In the genomic region with DNA sequence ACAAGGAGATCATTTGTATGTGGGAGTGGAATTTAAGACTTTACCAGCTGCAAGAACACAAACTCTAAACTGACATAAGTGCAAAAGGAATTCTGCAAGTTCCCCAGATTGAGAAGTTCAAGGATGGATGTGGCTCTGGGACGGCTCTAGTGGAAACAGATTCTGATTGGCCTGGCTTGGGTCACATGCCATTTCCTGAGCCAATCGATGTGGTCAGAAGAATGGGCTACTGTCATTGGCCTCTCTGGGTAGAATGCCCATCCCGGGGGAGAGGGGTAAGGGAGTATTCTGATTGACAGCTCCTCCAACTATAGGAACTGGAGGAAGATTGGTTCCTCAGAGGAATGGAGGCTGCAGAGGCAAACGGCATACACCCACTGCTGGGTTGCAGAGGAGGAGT, we compare ENCODE assay signal across 1 cellular context.
TF ChIP-seq lines count a peak whose summit lies in the region.

No MANE protein-coding gene starts in this region.

TF ChIP-seq in H1, 55 proteins besides CTCF, POLR2A, EP300 and RAD21:
- TF ChIP-seq, protein P1, sequence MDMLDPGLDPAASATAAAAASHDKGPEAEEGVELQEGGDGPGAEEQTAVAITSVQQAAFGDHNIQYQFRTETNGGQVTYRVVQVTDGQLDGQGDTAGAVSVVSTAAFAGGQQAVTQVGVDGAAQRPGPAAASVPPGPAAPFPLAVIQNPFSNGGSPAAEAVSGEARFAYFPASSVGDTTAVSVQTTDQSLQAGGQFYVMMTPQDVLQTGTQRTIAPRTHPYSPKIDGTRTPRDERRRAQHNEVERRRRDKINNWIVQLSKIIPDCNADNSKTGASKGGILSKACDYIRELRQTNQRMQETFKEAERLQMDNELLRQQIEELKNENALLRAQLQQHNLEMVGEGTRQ (IDR thresholded peaks at IDR 0.05; ENCODE audit: low read length): peak; percentile 78
- TF ChIP-seq TCF12 (IDR thresholded peaks at IDR 0.05; ENCODE audit: low read depth, low read length): no peak
